Comparison of ENCODE assay signal across 8 cellular contexts in genomic region chr10:13382759-13383753, GRCh38. TPM values are rescaled to one million over a fixed set of nuclear protein-coding genes. Genes with fewer than 3 reads are reported as not detected.
DNase-seq lines count a peak whose midpoint lies in the region; ATAC-seq and TF ChIP-seq lines count a peak whose summit lies in the region.

No MANE protein-coding gene starts in this region.

- no peak overlapping the region for H3K27ac ChIP-seq in caudate nucleus (ENCODE audit: low read depth, low read length)

- H3K4me1 Mint-ChIP-seq in CD14-positive monocyte (peaks cover 11% of the 10 kb centered on the region), IgD-negative memory B cell (peaks cover 2 to 14% (median 9%) of the 10 kb centered on the region in 3 donors), naive B cell (peaks cover 10 to 18% (median 11%) of the 10 kb centered on the region in 3 donors)
- peaks cover 11% of the 10 kb centered on the region for H3K4me1 Mint-ChIP-seq in dendritic cell treated with granulocyte-macrophage colony-stimulating factor and Interleukin-4, amounts not matched to agents 40 ng/mL and 50 ng/mL, for 4 days (ENCODE audit: low read depth)

- H3K4me3 Mint-ChIP-seq in CD14-positive monocyte (peak overlapping the region; percentile 60 to 76), IgD-negative memory B cell (peak overlapping the region in 3 of 4 donors; percentile 40 to 55 (median 54)), naive B cell (peak overlapping the region in 7 of 8 donors; percentile 20 to 72 (median 69))
- H3K4me3 Mint-ChIP-seq in dendritic cell treated with granulocyte-macrophage colony-stimulating factor and Interleukin-4, amounts not matched to agents 40 ng/mL and 50 ng/mL, for 4 days: peak overlapping the region; percentile 45

- peak overlapping the region in 1 of 7 donors; percentile 68 for H3K27ac Mint-ChIP-seq in CD14-positive monocyte
- H3K27ac Mint-ChIP-seq in IgD-negative memory B cell: no peak overlapping the region
- H3K27ac Mint-ChIP-seq in dendritic cell treated with granulocyte-macrophage colony-stimulating factor and Interleukin-4, amounts not matched to agents 40 ng/mL and 50 ng/mL, for 4 days: no peak overlapping the region
- H3K27ac Mint-ChIP-seq in naive B cell: peak overlapping the region in 3 of 6 donors; percentile 12 to 54 (median 49)

- intact Hi-C loops in CD14-positive monocyte (cut with micrococcal nuclease): no loop called here
- intact Hi-C loops in dendritic cell treated with granulocyte-macrophage colony-stimulating factor and Interleukin-4, amounts not matched to agents 40 ng/mL and 50 ng/mL, for 4 days (cut with micrococcal nuclease): no loop called here

- H3K9me3 Mint-ChIP-seq in CD14-positive monocyte (peaks cover 0 to 9% (median 2%) of the 10 kb centered on the region in 7 donors), IgD-negative memory B cell (peaks cover 0 to 4% (median 0%) of the 10 kb centered on the region in 3 donors), naive B cell (peaks cover 0 to 6% (median 0%) of the 10 kb centered on the region in 7 donors)
- no peaks in the 10 kb centered on the region for H3K9me3 Mint-ChIP-seq in dendritic cell treated with granulocyte-macrophage colony-stimulating factor and Interleukin-4, amounts not matched to agents 40 ng/mL and 50 ng/mL, for 4 days

- H3K36me3 Mint-ChIP-seq in CD14-positive monocyte (peaks cover 0 to 4% of the 10 kb centered on the region in 2 donors), IgD-negative memory B cell (peaks cover 2% of the 10 kb centered on the region), naive B cell (peaks cover 0 to 7% of the 10 kb centered on the region in 2 donors)
- no peaks in the 10 kb centered on the region for H3K36me3 Mint-ChIP-seq in dendritic cell treated with granulocyte-macrophage colony-stimulating factor and Interleukin-4, amounts not matched to agents 40 ng/mL and 50 ng/mL, for 4 days (ENCODE audit: low read depth)

- no peak for TF ChIP-seq CTCF in CD14-positive monocyte (IDR thresholded peaks at IDR 0.05)

- H3K27me3 Mint-ChIP-seq in CD14-positive monocyte (ENCODE audit: low read depth in 3 of 3) (peaks cover 26 to 49% (median 42%) of the 10 kb centered on the region in 3 donors), IgD-negative memory B cell (peaks cover 33% of the 10 kb centered on the region), naive B cell (peaks cover 36 to 61% (median 49%) of the 10 kb centered on the region in 3 donors)
- peaks cover 43% of the 10 kb centered on the region for H3K27me3 Mint-ChIP-seq in dendritic cell treated with granulocyte-macrophage colony-stimulating factor and Interleukin-4, amounts not matched to agents 40 ng/mL and 50 ng/mL, for 4 days

- ATAC-seq in naive B cell (ENCODE audit: low read depth in 2 of 2) (no peak), HG02623 (IDR thresholded peaks at IDR 0.05; ENCODE audit: unreplicated experiment) (no peak)

- DNase-seq in CD14-positive monocyte (ENCODE audit: low spot score) (no peak), naive B cell (no peak), COR-L47 (lab: John Stamatoyannopoulos, UW) (no peak), caudate nucleus (lab: John Stamatoyannopoulos, UW) (no peak), 8988T (no peak)

RNA-seq across cellular contexts. Expression of gene SEPHS1, which starts 35.0 kb away (rescaled TPM):
- polyA plus RNA-seq in CD14-positive monocyte (10 to 100 TPM; 11.9 to 15.1 TPM), IgD-negative memory B cell (7.9 TPM), naive B cell (ENCODE audit: low read depth in 6 of 6) (10 to 100 TPM in 5 of 6 donors, 1 to 10 TPM in 1; 9.1 to 18.9 (median 15.4) TPM)
